8 cellular contexts compared by ENCODE assay signal in the genomic region with DNA sequence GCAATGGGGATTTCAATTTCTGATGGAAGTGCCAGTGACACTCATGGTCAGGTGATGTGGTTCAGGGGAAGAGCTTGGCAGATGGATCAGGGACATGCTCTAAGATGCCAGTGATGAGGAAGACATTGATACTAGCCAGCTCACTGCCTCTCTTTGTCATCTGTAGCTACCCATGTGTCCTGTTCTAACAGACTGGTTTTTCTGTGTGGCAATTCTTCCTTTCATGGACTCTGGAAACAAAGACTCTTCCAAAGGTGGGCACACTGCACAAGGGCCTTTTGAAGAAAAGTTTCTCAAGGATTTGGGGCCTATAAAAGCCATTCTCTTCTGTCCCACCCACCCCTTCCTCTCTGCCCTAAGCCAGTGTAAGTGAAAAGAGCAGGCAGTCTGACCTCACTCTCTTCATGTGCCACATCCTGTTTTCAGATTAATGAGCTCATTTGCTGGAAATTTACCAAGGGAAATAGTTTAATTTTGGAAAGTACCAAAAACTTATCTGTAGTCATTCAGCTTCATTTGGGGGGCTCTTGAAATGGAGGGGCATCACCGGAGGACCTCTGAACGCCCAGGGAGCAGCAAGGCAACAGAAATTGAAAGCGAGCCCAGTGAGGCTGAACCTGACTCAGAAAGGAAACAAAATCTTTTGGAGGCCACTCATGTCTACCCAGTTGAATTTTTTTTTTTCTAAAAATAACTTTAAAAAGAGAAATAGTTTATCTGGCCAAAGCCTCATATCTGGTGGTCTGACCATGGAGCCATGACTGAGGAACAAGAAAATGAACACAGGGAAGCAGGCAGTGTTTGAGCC. TPM values are rescaled to one million over a fixed set of nuclear protein-coding genes. Genes with fewer than 3 reads are reported as not detected.
DNase-seq lines count a peak whose midpoint lies in the region; ATAC-seq, FAIRE-seq and TF ChIP-seq lines count a peak whose summit lies in the region.

No MANE protein-coding gene starts in this region.

- H3K27ac Mint-ChIP-seq in activated CD4-positive, alpha-beta T cell treated with anti-CD3 and anti-CD28 coated beads for 36 hours = peak overlapping the region; percentile 97
- no peak overlapping the region for H3K27ac Mint-ChIP-seq in nephron progenitor cell

- H2AFZ ChIP-seq in endothelial cell of umbilical vein (ENCODE audit: low read depth, low read length) = peak overlapping the region; percentile 56

- H3K4me3 Mint-ChIP-seq in activated CD4-positive, alpha-beta T cell treated with anti-CD3 and anti-CD28 coated beads for 36 hours = peak overlapping the region; percentile 67
- no peak overlapping the region for H3K4me3 Mint-ChIP-seq in nephron progenitor cell

- intact Hi-C loops in activated CD4-positive, alpha-beta T cell treated with anti-CD3 and anti-CD28 coated beads for 36 hours (cut with DNase I, micrococcal nuclease) = loop anchor here (1.0 to 10.0 kb wide), 6 partner anchors 39 to 347 kb away; a partner anchor contains a TSS
- intact Hi-C loops in endothelial cell of umbilical vein (cut with micrococcal nuclease) = loop anchor here (1.0 kb wide), 3 partner anchors 39 to 89 kb away; a partner anchor contains a TSS

- peaks cover 6% of the 10 kb centered on the region for H3K36me3 Mint-ChIP-seq in activated CD4-positive, alpha-beta T cell treated with anti-CD3 and anti-CD28 coated beads for 36 hours (ENCODE audit: low read depth)
- H3K36me3 Mint-ChIP-seq in nephron progenitor cell (ENCODE audit: low read depth) = no peaks in the 10 kb centered on the region

- peak overlapping the region; percentile 47 for H3K4me2 ChIP-seq in endothelial cell of umbilical vein (ENCODE audit: insufficient read depth, low read length)

- peak overlapping the region; percentile 80 for H3K9ac ChIP-seq in endothelial cell of umbilical vein (replicated peaks; ENCODE audit: extremely low read depth, insufficient read depth, low read length)

- H3K79me2 ChIP-seq in endothelial cell of umbilical vein (ENCODE audit: control insufficient read depth, insufficient read depth, low read length) = no peaks in the 10 kb centered on the region

- H3K9me3 ChIP-seq in endothelial cell of umbilical vein (replicated peaks; ENCODE audit: control insufficient read depth, insufficient read depth, low read length) = no peaks in the 10 kb centered on the region

- peak; percentile 42 for ATAC-seq in GM21447 (IDR thresholded peaks at IDR 0.05; ENCODE audit: unreplicated experiment)
- peak; percentile 58 for ATAC-seq in activated CD4-positive, alpha-beta T cell treated with anti-CD3 and anti-CD28 coated beads for 36 hours

- DNase-seq in GM12865 (ENCODE audit: low read depth) (peak; percentile 95), endothelial cell of umbilical vein (ENCODE audit: low read depth, low spot score) (peak; percentile 89), skeletal muscle cell (ENCODE audit: low read depth) (peak; percentile 29), nephron progenitor cell (no peak), NCI-H1417 treated with DMSO at 0.1 percent for 48 hours (lab: John Stamatoyannopoulos, UW) (no peak)
- peak; percentile 80 for DNase-seq in Jurkat, Clone E6-1 (ENCODE audit: low read depth, low spot score)
- DNase-seq in activated CD4-positive, alpha-beta T cell treated with anti-CD3 and anti-CD28 coated beads for 36 hours = peak; percentile 76

- H3K36me3 ChIP-seq in endothelial cell of umbilical vein (ENCODE audit: control insufficient read depth in 2 of 2, extremely low read depth in 1 of 2, insufficient read depth in 2 of 2, low read length in 2 of 2) = no peaks in the 10 kb centered on the region

- TF ChIP-seq CTCF in GM12865 (IDR thresholded peaks at IDR 0.05; ENCODE audit: insufficient read depth, low read depth, low read length, missing control alignments) = no peak
- TF ChIP-seq CTCF in endothelial cell of umbilical vein (IDR thresholded peaks at IDR 0.05; ENCODE audit: extremely low read depth in 1 of 2, insufficient read depth in 1 of 2, low read depth in 1 of 2, low read length in 2 of 2) = no peak
- no peak for TF ChIP-seq CTCF in nephron progenitor cell (IDR thresholded peaks at IDR 0.05)

- peaks cover 54% of the 10 kb centered on the region for H3K4me1 ChIP-seq in endothelial cell of umbilical vein (ENCODE audit: control insufficient read depth, extremely low read depth, insufficient read depth, low read length)

- H4K20me1 ChIP-seq in endothelial cell of umbilical vein (replicated peaks; ENCODE audit: control insufficient read depth, extremely low read depth, insufficient read depth, low read length) = no peaks in the 10 kb centered on the region

- H3K9me1 ChIP-seq in endothelial cell of umbilical vein (replicated peaks; ENCODE audit: control insufficient read depth, extremely low read depth, insufficient read depth, low read length) = no peaks in the 10 kb centered on the region

- CTCF ChIA-PET in activated CD4-positive, alpha-beta T cell treated with anti-CD3 and anti-CD28 coated beads for 36 hours (lab: Charles Lee) = interaction anchor here (0.7 to 2.0 kb wide), 4 partner anchors 10 to 62 kb away, joined by 4 to 7 read pairs (median 4); no protein-coding TSS in a partner anchor
- CTCF ChIA-PET in endothelial cell of umbilical vein (lab: Charles Lee) = interaction anchor here (0.6 to 0.9 kb wide), 3 partner anchors 11 to 50 kb away, joined by 3 to 7 read pairs (median 3); no protein-coding TSS in a partner anchor

- POLR2A ChIA-PET in activated CD4-positive, alpha-beta T cell treated with anti-CD3 and anti-CD28 coated beads for 36 hours (lab: Charles Lee) = interaction anchor here (0.6 to 1.9 kb wide), 14 partner anchors 9 to 422 kb away, joined by 3 to 9 read pairs (median 4); a partner anchor contains a TSS
- POLR2A ChIA-PET in endothelial cell of umbilical vein (lab: Charles Lee) = interaction anchor here (0.6 kb wide), 1 partner anchor 83 kb away, joined by 3 read pairs; no protein-coding TSS in a partner anchor

- peaks cover 88% of the 10 kb centered on the region for H3K4me1 Mint-ChIP-seq in activated CD4-positive, alpha-beta T cell treated with anti-CD3 and anti-CD28 coated beads for 36 hours
- peaks cover 28% of the 10 kb centered on the region for H3K4me1 Mint-ChIP-seq in nephron progenitor cell

- BruUV-seq in endothelial cell of umbilical vein (replicated peaks; lab: Mats Ljungman, UMichigan) = TSS peak; percentile 99

- H3K27me3 Mint-ChIP-seq in activated CD4-positive, alpha-beta T cell treated with anti-CD3 and anti-CD28 coated beads for 36 hours = no peaks in the 10 kb centered on the region
- peaks cover 33% of the 10 kb centered on the region for H3K27me3 Mint-ChIP-seq in nephron progenitor cell (ENCODE audit: low read depth, poor library complexity)

- peaks cover 1% of the 10 kb centered on the region for H3K9me3 Mint-ChIP-seq in activated CD4-positive, alpha-beta T cell treated with anti-CD3 and anti-CD28 coated beads for 36 hours (ENCODE audit: low read depth)
- peaks cover 3% of the 10 kb centered on the region for H3K9me3 Mint-ChIP-seq in nephron progenitor cell

- peak; percentile 88 for FAIRE-seq in endothelial cell of umbilical vein (lab: Jason Lieb, UNC)

- H3K27me3 ChIP-seq in endothelial cell of umbilical vein (ENCODE audit: control insufficient read depth in 2 of 2, insufficient read depth in 2 of 2, low read length in 2 of 2) = no peaks in the 10 kb centered on the region

- H3K27ac ChIP-seq in endothelial cell of umbilical vein (ENCODE audit: insufficient read depth, low read depth, low read length) = peak overlapping the region; percentile 97

- dilution Hi-C loops in endothelial cell of umbilical vein (cut with MboI; ENCODE audit: extremely low pct_ligation_motif_present, low sequenced_read_pairs) = no loop called here

- peak overlapping the region; percentile 39 for H3K4me3 ChIP-seq in GM12865 (ENCODE audit: low read depth, low read length)
- H3K4me3 ChIP-seq in Jurkat, Clone E6-1 (ENCODE audit: low read length) = no peak overlapping the region
- no peak overlapping the region for H3K4me3 ChIP-seq in endothelial cell of umbilical vein (replicated peaks in 1 of 3; ENCODE audit: insufficient read depth in 1 of 3, low read depth in 1 of 3, low read length in 3 of 3)
- H3K4me3 ChIP-seq in skeletal muscle cell (ENCODE audit: low read depth, low read length) = no peak overlapping the region

- TF ChIP-seq POLR2A in endothelial cell of umbilical vein (IDR thresholded peaks at IDR 0.05; ENCODE audit: low read depth, low read length) = no peak

TF ChIP-seq in endothelial cell of umbilical vein, 7 proteins besides CTCF, POLR2A, EP300 and RAD21:
- peak; percentile 49 for TF ChIP-seq FOS (IDR thresholded peaks at IDR 0.05; ENCODE audit: borderline replicate concordance, insufficient read depth, low read length)
- peak; percentile 74 for TF ChIP-seq JUN (IDR thresholded peaks at IDR 0.05; ENCODE audit: borderline replicate concordance, insufficient read depth, insufficient read length, low read depth)
- TF ChIP-seq EZH2 (IDR thresholded peaks at IDR 0.05; ENCODE audit: borderline replicate concordance, low read depth, low read length, severe bottlenecking) = no peak

RNA-seq across cellular contexts. Expression of a gene that starts 4.9 kb away (rescaled TPM):
- polyA plus RNA-seq in Jurkat, Clone E6-1 (2012; ENCODE audit: insufficient read depth, insufficient read length) = 3.0 TPM
- 100 to 1,000 TPM; 103 to 113 TPM for total RNA-seq in activated CD4-positive, alpha-beta T cell treated with anti-CD3 and anti-CD28 coated beads for 36 hours
- 1.4 and 2.0 TPM in 2 replicates for total RNA-seq in endothelial cell of umbilical vein
- 2.6 and 2.8 TPM in 2 replicates for polyA plus RNA-seq in endothelial cell of umbilical vein
- 1.3 and 2.2 TPM in 2 replicates for polyA plus RNA-seq in endothelial cell of umbilical vein (2011; cell fraction: cytosol; rRNA removed)
- 9.0 and 10.0 TPM in 2 replicates for polyA plus RNA-seq in endothelial cell of umbilical vein (2011; cell fraction: nucleus; rRNA removed)
- 3.1 and 6.9 TPM in 2 replicates for polyA plus RNA-seq in endothelial cell of umbilical vein (2012)
- polyA minus RNA-seq in endothelial cell of umbilical vein = 2.3 and 2.6 TPM in 2 replicates
- 0.31 TPM for polyA minus RNA-seq in endothelial cell of umbilical vein (2011; cell fraction: cytosol; rRNA and poly(A)+ RNA removed)
- polyA minus RNA-seq in endothelial cell of umbilical vein (2011; cell fraction: nucleus; rRNA and poly(A)+ RNA removed) = 3.0 TPM in 2 replicates

RNA-seq across cellular contexts. Expression of a gene that starts 54.5 kb away (rescaled TPM):
- polyA plus RNA-seq in Jurkat, Clone E6-1 (2012; ENCODE audit: insufficient read depth, insufficient read length) = 108 TPM
- 100 to 1,000 TPM; 168 to 169 TPM for total RNA-seq in activated CD4-positive, alpha-beta T cell treated with anti-CD3 and anti-CD28 coated beads for 36 hours
- total RNA-seq in endothelial cell of umbilical vein = 138 and 153 TPM in 2 replicates
- polyA plus RNA-seq in endothelial cell of umbilical vein = 101 and 102 TPM in 2 replicates
- 103 and 119 TPM in 2 replicates for polyA plus RNA-seq in endothelial cell of umbilical vein (2011; cell fraction: cytosol; rRNA removed)
- polyA plus RNA-seq in endothelial cell of umbilical vein (2011; cell fraction: nucleus; rRNA removed) = 121 and 131 TPM in 2 replicates
- 83.6 and 113 TPM in 2 replicates for polyA plus RNA-seq in endothelial cell of umbilical vein (2012)
- polyA minus RNA-seq in endothelial cell of umbilical vein = 87.7 and 89.1 TPM in 2 replicates
- 67.3 TPM for polyA minus RNA-seq in endothelial cell of umbilical vein (2011; cell fraction: cytosol; rRNA and poly(A)+ RNA removed)
- polyA minus RNA-seq in endothelial cell of umbilical vein (2011; cell fraction: nucleus; rRNA and poly(A)+ RNA removed) = 53.8 and 54.3 TPM in 2 replicates

Comparison
In these comparisons a context has a peak if more than half of its experiments do, and no peak if none do; other contexts are left out.
1. DNase-seq: peak in GM12865 (single experiment), Jurkat, Clone E6-1 (single experiment), activated CD4-positive, alpha-beta T cell treated with anti-CD3 and anti-CD28 coated beads for 36 hours (single experiment), endothelial cell of umbilical vein (single experiment) and skeletal muscle cell (single experiment); none in nephron progenitor cell (single experiment) and NCI-H1417 treated with DMSO at 0.1 percent for 48 hours (single experiment).
2. RNA of a gene that starts 4.9 kb away (total RNA-seq): 103 to 113 TPM in activated CD4-positive, alpha-beta T cell treated with anti-CD3 and anti-CD28 coated beads for 36 hours; 1.4 to 2.0 TPM in endothelial cell of umbilical vein; every median in the first group is over 10 times any median in the second.